ENCODE assay signal across 10 cellular contexts in the genomic region with DNA sequence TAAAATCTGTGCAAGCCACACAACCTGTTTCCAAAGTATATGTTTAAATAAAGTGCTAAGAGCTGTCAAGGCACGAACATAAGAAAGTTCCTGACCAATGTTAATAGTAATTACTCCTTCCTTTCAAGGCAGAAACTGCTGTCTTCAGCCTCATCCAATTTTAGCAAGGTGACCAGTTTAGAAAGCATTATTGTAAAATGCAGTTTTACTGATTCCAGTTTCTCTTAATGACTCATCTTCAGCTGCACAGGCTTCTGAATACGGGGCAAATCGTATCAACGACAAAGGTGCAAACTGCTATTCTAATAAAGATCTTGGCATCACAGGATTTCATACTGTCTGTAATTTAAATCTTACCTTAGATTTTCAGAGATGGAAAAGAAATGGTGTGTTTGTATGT.
DNase-seq lines count a peak whose midpoint lies in the region; ATAC-seq, FAIRE-seq and TF ChIP-seq lines count a peak whose summit lies in the region.
"Had no signal": no experiment of that assay in that cellular context is flagged by ENCODE, and none has a peak within 500 bp of the region (broad histone marks: within the 10 kb centered on the region; RNA-seq: fewer than 3 reads in every experiment).

No MANE protein-coding gene starts in this region.

- peak; percentile 78 for ATAC-seq in HG02840 (IDR thresholded peaks at IDR 0.05; ENCODE audit: low FRiP score, unreplicated experiment)

- H3K27me3 ChIP-seq in KMS-11 (ENCODE audit: insufficient read depth, low read depth) = no peaks in the 10 kb centered on the region

- H3K9ac ChIP-seq in KMS-11 = peak overlapping the region; percentile 36; the same call in 1 of the 2 replicates

- H2AFZ ChIP-seq in KMS-11 (ENCODE audit: low read depth) = no peak overlapping the region

- H3K27ac ChIP-seq in KMS-11 = peak overlapping the region; percentile 72

- no peak overlapping the region for H3K4me3 Mint-ChIP-seq in Calu3 (ENCODE audit: low read depth, unreplicated experiment)

- H3K9me3 Mint-ChIP-seq in Calu3 (ENCODE audit: low read depth, unreplicated experiment) = no peaks in the 10 kb centered on the region

- no peaks in the 10 kb centered on the region for H3K36me3 ChIP-seq in KMS-11 (ENCODE audit: insufficient read depth)

- no peaks in the 10 kb centered on the region for H4K20me1 ChIP-seq in KMS-11 (ENCODE audit: insufficient read depth)

- no peak overlapping the region for H3K4me3 ChIP-seq in KMS-11 (IDR thresholded peaks at IDR 0.05; ENCODE audit: insufficient read depth, low read depth, low read length)

- no TSS peak for BruUV-seq in Calu3 (replicated peaks; lab: Mats Ljungman, UMichigan)

- no peaks in the 10 kb centered on the region for H3K36me3 Mint-ChIP-seq in Calu3 (ENCODE audit: insufficient read depth, unreplicated experiment)

- POLR2A ChIA-PET in GM10248 (lab: Yijun Ruan, JAX) = no interaction called here

- intact Hi-C loops in Calu3 (cut with micrococcal nuclease; ENCODE audit: unreplicated experiment) = loop anchor here (5.0 kb wide), 1 partner anchor 38 kb away; no protein-coding TSS in a partner anchor

- H3K27me3 Mint-ChIP-seq in Calu3 (ENCODE audit: unreplicated experiment) = no peaks in the 10 kb centered on the region

- H3K4me1 Mint-ChIP-seq in Calu3 (ENCODE audit: low read depth, unreplicated experiment) = peaks cover 23% of the 10 kb centered on the region

- H3K27ac Mint-ChIP-seq in Calu3 (ENCODE audit: unreplicated experiment) = no peak overlapping the region

- H3K4me1 ChIP-seq in KMS-11 (ENCODE audit: low read depth, poor library complexity, severe bottlenecking) = peaks cover 99% of the 10 kb centered on the region

- peak; percentile 8 for DNase-seq in AG20443 (ENCODE audit: low spot score)
- no peak for DNase-seq in GM19239 (ENCODE audit: insufficient read length, low spot score)
- DNase-seq in NCI-H2029 treated with DMSO at 0.1 percent for 48 hours (lab: John Stamatoyannopoulos, UW) = no peak
- DNase-seq in hypothalamus (lab: John Stamatoyannopoulos, UW) = no peak
- no peak for DNase-seq in GM10248 (ENCODE audit: extremely low spot score)
- no peak for DNase-seq in Calu3
- DNase-seq: islet precursor cell, NCI-H2029 had no signal

- peak; percentile 90 for FAIRE-seq in GM19239 (lab: Jason Lieb, UNC)

- H3K4me2 ChIP-seq in KMS-11 = peak overlapping the region; percentile 66

- peaks cover 56% of the 10 kb centered on the region for H3K79me2 ChIP-seq in KMS-11 (ENCODE audit: insufficient read depth, low read depth)

- CTCF ChIA-PET in GM10248 (lab: Yijun Ruan, JAX) = interaction anchor here (1.6 kb wide), 1 partner anchor 17 kb away, joined by 6 read pairs; no protein-coding TSS in a partner anchor
- CTCF ChIA-PET in Calu3 (lab: Charles Lee) = no interaction called here

- TF ChIP-seq CTCF in KMS-11 (conservative IDR thresholded peaks at IDR 0.05; ENCODE audit: low read depth, low read length) (no peak), GM10248 (IDR thresholded peaks at IDR 0.05; ENCODE audit: control extremely low read depth, extremely low read depth, low read depth, missing control alignments) (no peak), Calu3 (IDR thresholded peaks at IDR 0.05; ENCODE audit: unreplicated experiment) (no peak)
